1 cellular context compared by ENCODE assay signal in genomic region chr22:20316844-20317401, GRCh38.
TF ChIP-seq lines count a peak whose summit lies in the region.

No MANE protein-coding gene starts in this region.

TF ChIP-seq in K562, 482 proteins besides CTCF, POLR2A, EP300 and RAD21 (continued from another document):
- no peak for TF ChIP-seq SFPQ (IDR thresholded peaks at IDR 0.05; ENCODE audit: low read depth, low read length)
- no peak for TF ChIP-seq CEBPZ (IDR thresholded peaks at IDR 0.05; ENCODE audit: borderline replicate concordance, low read depth, low read length)
- TF ChIP-seq SMC3 (conservative IDR thresholded peaks at IDR 0.05; ENCODE audit: insufficient read depth, low read depth, low read length) = 0 out of 2 replicates have a peak, but pooled peaks have one; percentile 1
- TF ChIP-seq CBFB (CRISPR knock-in tag; IDR thresholded peaks at IDR 0.05) = no peak
- TF ChIP-seq ZNF407 (IDR thresholded peaks at IDR 0.05; ENCODE audit: low read depth) = no peak
- TF ChIP-seq THAP12 (CRISPR knock-in tag; IDR thresholded peaks at IDR 0.05) = 0 out of 2 replicates have a peak, but pooled peaks have one; percentile 12
